Comparison of ENCODE assay signal across 10 cellular contexts in the genomic region with DNA sequence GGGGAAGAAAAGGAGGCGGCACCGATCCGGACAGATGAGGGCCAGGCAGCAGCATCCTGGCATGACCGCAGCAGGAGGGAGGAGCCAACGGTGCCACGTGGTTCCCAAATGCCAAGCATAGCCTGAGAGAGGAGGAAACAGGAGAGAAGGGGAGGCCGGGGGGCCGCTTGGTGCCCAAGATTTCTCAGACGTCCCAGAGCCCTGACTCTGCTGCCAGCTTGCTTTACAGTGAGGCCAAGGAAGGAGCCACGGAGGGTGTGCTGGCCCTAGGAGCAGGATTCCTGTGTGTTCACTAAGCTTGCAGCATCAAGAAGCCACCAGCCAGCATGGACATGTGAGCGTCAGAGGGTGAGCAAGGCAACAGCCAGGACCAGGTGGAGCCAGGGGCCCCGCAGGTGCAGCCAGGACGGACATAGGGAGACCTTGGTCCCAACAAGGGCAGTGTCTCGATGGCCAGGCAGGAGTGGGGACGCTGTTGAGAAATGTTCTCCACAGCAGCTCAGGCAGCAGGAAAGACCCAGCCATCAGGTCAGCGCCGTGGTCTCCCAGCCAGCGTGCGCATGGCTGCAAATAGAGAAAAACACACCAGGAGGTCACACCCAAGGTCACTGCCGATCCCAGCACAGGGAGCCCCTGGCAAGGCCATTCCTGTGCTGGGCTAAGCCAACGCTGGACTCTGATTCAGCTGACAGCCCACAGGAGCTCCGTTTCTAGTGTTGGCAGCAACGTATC.
A peak's percentile ranks its signal among the peaks of the same experiment; 100 is the strongest.
DNase-seq lines count a peak whose midpoint lies in the region; ATAC-seq lines count a peak whose summit lies in the region.
"Had no signal": no experiment of that assay in that cellular context is flagged by ENCODE, and none has a peak within 500 bp of the region (broad histone marks: within the 10 kb centered on the region; RNA-seq: fewer than 3 reads in every experiment).

No MANE protein-coding gene starts in this region.

- H3K4me3 ChIP-seq in aorta (ENCODE audit: low read length in 2 of 2), result no peak overlapping the region

- 40 to 42% methylated on average over 23 of the region's 23 CpGs for WGBS in aorta, 2 donors

- intact Hi-C loops in aorta (cut with DNase I), result no loop called here

- DNase-seq in activated naive CD4-positive, alpha-beta T cell treated with Interleukin-2 at 50 U/mL for 16 hours, result no peak
- DNase-seq in medulla oblongata (ENCODE audit: extremely low spot score), result peak; percentile 51
- DNase-seq in aorta, result peak; percentile 85
- DNase-seq: NCI-H1105, WERI-Rb-1 had no signal

- peak overlapping the region; percentile 80 for H3K4me3 Mint-ChIP-seq in activated naive CD4-positive, alpha-beta T cell treated with anti-CD3 and anti-CD28 coated beads, Interleukin-2, amount 50 U/mL, for 24 hours
- H3K4me3 Mint-ChIP-seq in activated naive CD8-positive, alpha-beta T cell, result peak overlapping the region; percentile 84

- ATAC-seq in aorta (ENCODE audit: low FRiP score) (peak; percentile 63), HG03097 (IDR thresholded peaks at IDR 0.05; ENCODE audit: low FRiP score, unreplicated experiment) (no peak), HG03039 (IDR thresholded peaks at IDR 0.05; ENCODE audit: unreplicated experiment) (no peak), HG03432 (IDR thresholded peaks at IDR 0.05; ENCODE audit: unreplicated experiment) (no peak)

- H3K9me3 Mint-ChIP-seq in activated naive CD4-positive, alpha-beta T cell treated with anti-CD3 and anti-CD28 coated beads, Interleukin-2, amount 50 U/mL, for 24 hours, result peaks cover 5% of the 10 kb centered on the region
- H3K9me3 Mint-ChIP-seq in activated naive CD8-positive, alpha-beta T cell (ENCODE audit: low read depth), result no peaks in the 10 kb centered on the region

- no peaks in the 10 kb centered on the region for H3K4me1 ChIP-seq in aorta (ENCODE audit: control insufficient read depth in 1 of 2, insufficient read depth in 2 of 2, low read length in 2 of 2)

- H3K27me3 Mint-ChIP-seq in activated naive CD4-positive, alpha-beta T cell treated with anti-CD3 and anti-CD28 coated beads, Interleukin-2, amount 50 U/mL, for 24 hours, result peaks cover 4% of the 10 kb centered on the region
- H3K27me3 Mint-ChIP-seq in activated naive CD8-positive, alpha-beta T cell, result no peaks in the 10 kb centered on the region

- H3K27me3 ChIP-seq in aorta (ENCODE audit: control insufficient read depth in 1 of 2, insufficient read depth in 2 of 2, low read length in 1 of 2), result no peaks in the 10 kb centered on the region

- H3K27ac ChIP-seq in aorta (ENCODE audit: low read depth in 1 of 2, low read length in 2 of 2), result no peak overlapping the region
- H3K27ac ChIP-seq: WERI-Rb-1 had no signal

- H3K4me1 Mint-ChIP-seq in activated naive CD4-positive, alpha-beta T cell treated with anti-CD3 and anti-CD28 coated beads, Interleukin-2, amount 50 U/mL, for 24 hours, result peaks cover 56% of the 10 kb centered on the region
- H3K4me1 Mint-ChIP-seq in activated naive CD8-positive, alpha-beta T cell (ENCODE audit: low read depth), result peaks cover 67% of the 10 kb centered on the region

- no peaks in the 10 kb centered on the region for H3K36me3 ChIP-seq in aorta (ENCODE audit: control insufficient read depth in 1 of 2, insufficient read depth in 2 of 2, low read length in 1 of 2)
- H3K36me3 ChIP-seq: WERI-Rb-1 had no signal

- no peak overlapping the region for H3K27ac Mint-ChIP-seq in activated naive CD4-positive, alpha-beta T cell treated with anti-CD3 and anti-CD28 coated beads, Interleukin-2, amount 50 U/mL, for 24 hours
- H3K27ac Mint-ChIP-seq in activated naive CD8-positive, alpha-beta T cell, result peak overlapping the region; percentile 86

- H3K36me3 Mint-ChIP-seq in activated naive CD4-positive, alpha-beta T cell treated with anti-CD3 and anti-CD28 coated beads, Interleukin-2, amount 50 U/mL, for 24 hours, result peaks cover 4% of the 10 kb centered on the region
- peaks cover 6% of the 10 kb centered on the region for H3K36me3 Mint-ChIP-seq in activated naive CD8-positive, alpha-beta T cell

- H3K9me3 ChIP-seq in aorta (ENCODE audit: control insufficient read depth, low read length), result no peaks in the 10 kb centered on the region
